ENCODE assay signal across 13 cellular contexts in the genomic region with DNA sequence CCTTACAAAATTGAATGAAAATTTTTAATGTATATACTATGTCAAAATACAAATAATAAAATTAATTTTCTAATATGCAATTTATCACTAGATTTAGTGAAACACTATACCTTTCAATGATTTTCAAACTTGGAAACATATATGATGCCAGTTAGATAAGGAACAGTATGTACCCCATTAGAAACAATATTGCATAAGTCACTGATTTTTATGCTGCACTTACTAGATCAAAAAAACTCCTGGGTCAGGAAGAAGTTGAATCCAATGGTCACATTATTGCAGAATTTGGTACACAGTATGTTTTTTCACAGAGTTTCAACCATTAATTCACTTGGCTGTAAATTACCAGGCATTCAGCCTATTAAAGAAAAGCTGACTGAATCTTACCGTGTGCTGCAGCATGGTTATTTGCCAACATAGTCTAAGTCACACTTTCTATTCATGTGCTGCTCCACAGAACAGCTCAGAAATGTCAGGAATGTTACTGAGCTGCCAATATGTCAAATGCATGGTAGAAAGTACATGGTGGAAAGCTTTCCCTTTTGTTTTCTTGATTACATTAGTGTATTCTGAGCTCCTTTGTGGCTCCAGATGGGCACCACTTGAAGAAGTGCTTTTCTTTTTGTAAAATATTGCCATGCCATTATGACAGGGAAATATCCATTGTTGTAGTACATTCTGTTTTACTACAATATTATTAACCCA. TPM values are rescaled to one million over a fixed set of nuclear protein-coding genes. Genes with fewer than 3 reads are reported as not detected.
DNase-seq lines count a peak whose midpoint lies in the region; ATAC-seq, FAIRE-seq and TF ChIP-seq lines count a peak whose summit lies in the region.
"Had no signal": no experiment of that assay in that cellular context is flagged by ENCODE, and none has a peak within 500 bp of the region (broad histone marks: within the 10 kb centered on the region; RNA-seq: fewer than 3 reads in every experiment).

No MANE protein-coding gene starts in this region.

- H3K79me2 ChIP-seq in GM23338 (replicated peaks; ENCODE audit: insufficient read depth) (no peaks in the 10 kb centered on the region), astrocyte (ENCODE audit: insufficient read depth, low read length) (no peaks in the 10 kb centered on the region)

- H2AFZ ChIP-seq in GM23338 (no peak overlapping the region), astrocyte (ENCODE audit: low read depth, low read length) (no peak overlapping the region)

- peaks cover 3% of the 10 kb centered on the region; the same call in 1 of the 2 replicates for H3K9me2 ChIP-seq in GM23338 (ENCODE audit: insufficient read depth)

- no peaks in the 10 kb centered on the region for H4K20me1 ChIP-seq in GM23338 (replicated peaks; ENCODE audit: insufficient read depth)
- H4K20me1 ChIP-seq in astrocyte (ENCODE audit: insufficient read depth, low read length), result no peaks in the 10 kb centered on the region

- whole genome bisulfite sequencing in heart left ventricle, 4 donors, result 11 to 14% (median 13%) methylated on average over 1 of the region's 1 CpG

- no peaks in the 10 kb centered on the region for H3K4me1 ChIP-seq in GM23338 (ENCODE audit: insufficient read depth)
- peaks cover 3% of the 10 kb centered on the region for H3K4me1 ChIP-seq in astrocyte (ENCODE audit: insufficient read depth, low read length)
- peaks cover 0 to 19% (median 4%) of the 10 kb centered on the region in 12 donors for H3K4me1 ChIP-seq in heart left ventricle

- H3F3A ChIP-seq in GM23338 (replicated peaks; ENCODE audit: low read depth), result no peaks in the 10 kb centered on the region

- DNase-seq in GM23338 (ENCODE audit: low spot score) (peak; percentile 44), astrocyte (ENCODE audit: low read depth) (peak; percentile 88), heart left ventricle (no peak), renal cortical epithelial cell (ENCODE audit: low read depth) (peak; percentile 92), NCI-H146 treated with DMSO at 0.1 percent for 48 hours (lab: John Stamatoyannopoulos, UW; ENCODE audit: unreplicated experiment) (no peak)
- DNase-seq in stimulated activated CD4-positive, alpha-beta T cell treated with anti-CD3 and anti-CD28 coated beads, Interleukin-2, amount 100 ng/mL, for 24 hours, result no peak
- no peak for DNase-seq in stimulated activated naive CD8-positive, alpha-beta T cell treated with anti-CD3 and anti-CD28 coated beads, Interleukin-15, amount 100 ng/mL, for 72 hours
- DNase-seq in activated T-cell treated with anti-CD3 and anti-CD28 coated beads, Interleukin-2, amount 50 U/mL, for 24 hours, result no peak
- DNase-seq: activated CD4-positive, alpha-beta T cell treated with anti-CD3 and anti-CD28 coated beads for 48 hours; head of caudate nucleus; NCI-H187 had no signal

- H3K9me3 Mint-ChIP-seq in GM23338 (peaks cover 11% of the 10 kb centered on the region), astrocyte (ENCODE audit: unreplicated experiment) (peaks cover 2% of the 10 kb centered on the region)
- H3K9me3 Mint-ChIP-seq in stimulated activated naive CD8-positive, alpha-beta T cell treated with anti-CD3 and anti-CD28 coated beads, Interleukin-15, amount 100 ng/mL, for 72 hours, result no peaks in the 10 kb centered on the region
- H3K9me3 Mint-ChIP-seq in activated T-cell treated with anti-CD3 and anti-CD28 coated beads, Interleukin-2, amount 50 U/mL, for 24 hours, result no peaks in the 10 kb centered on the region
- H3K9me3 Mint-ChIP-seq: neural crest cell had no signal

- H3K36me3 Mint-ChIP-seq in GM23338 (ENCODE audit: low read depth), result peaks cover 3% of the 10 kb centered on the region; the same call in 1 of the 3 replicates
- H3K36me3 Mint-ChIP-seq in astrocyte (ENCODE audit: low read depth, unreplicated experiment), result peaks cover 2% of the 10 kb centered on the region
- H3K36me3 Mint-ChIP-seq in activated T-cell treated with anti-CD3 and anti-CD28 coated beads, Interleukin-2, amount 50 U/mL, for 24 hours (ENCODE audit: low read depth), result no peaks in the 10 kb centered on the region
- H3K36me3 Mint-ChIP-seq: activated naive CD8-positive, alpha-beta T cell had no signal

- H3K9me3 ChIP-seq in astrocyte (ENCODE audit: insufficient read depth, low read depth, low read length) (no peaks in the 10 kb centered on the region), heart left ventricle (no peaks in the 10 kb centered on the region)

- H3K36me3 ChIP-seq in GM23338 (ENCODE audit: insufficient read depth), result no peaks in the 10 kb centered on the region
- H3K36me3 ChIP-seq in astrocyte (ENCODE audit: insufficient read depth, low read length), result no peaks in the 10 kb centered on the region
- no peaks in the 10 kb centered on the region for H3K36me3 ChIP-seq in heart left ventricle

- peaks cover 1% of the 10 kb centered on the region for H3K27me3 Mint-ChIP-seq in GM23338 (ENCODE audit: insufficient read depth, low read depth, poor library complexity)
- no peaks in the 10 kb centered on the region for H3K27me3 Mint-ChIP-seq in astrocyte (ENCODE audit: low read depth, unreplicated experiment)
- no peaks in the 10 kb centered on the region for H3K27me3 Mint-ChIP-seq in stimulated activated naive CD8-positive, alpha-beta T cell treated with anti-CD3 and anti-CD28 coated beads, Interleukin-15, amount 100 ng/mL, for 72 hours
- peaks cover 2% of the 10 kb centered on the region for H3K27me3 Mint-ChIP-seq in activated T-cell treated with anti-CD3 and anti-CD28 coated beads, Interleukin-2, amount 50 U/mL, for 24 hours
- H3K27me3 Mint-ChIP-seq: activated naive CD8-positive, alpha-beta T cell had no signal

- no peak overlapping the region for H3K4me3 Mint-ChIP-seq in GM23338
- H3K4me3 Mint-ChIP-seq in astrocyte (ENCODE audit: unreplicated experiment), result no peak overlapping the region
- H3K4me3 Mint-ChIP-seq in stimulated activated naive CD8-positive, alpha-beta T cell treated with anti-CD3 and anti-CD28 coated beads, Interleukin-15, amount 100 ng/mL, for 72 hours, result no peak overlapping the region
- no peak overlapping the region for H3K4me3 Mint-ChIP-seq in activated T-cell treated with anti-CD3 and anti-CD28 coated beads, Interleukin-2, amount 50 U/mL, for 24 hours
- H3K4me3 Mint-ChIP-seq: activated naive CD8-positive, alpha-beta T cell; neural crest cell had no signal

- TF ChIP-seq POLR2A in heart left ventricle (IDR thresholded peaks at IDR 0.05), result no peak

- ATAC-seq in GM23338 (peak; percentile 55), heart left ventricle (peak; percentile 77 to 88 (median 86))
- ATAC-seq in stimulated activated naive CD8-positive, alpha-beta T cell treated with anti-CD3 and anti-CD28 coated beads, Interleukin-15, amount 100 ng/mL, for 72 hours, result no peak

- H3K9ac ChIP-seq in astrocyte (ENCODE audit: low read length), result no peak overlapping the region

- FAIRE-seq in astrocyte (lab: Jason Lieb, UNC), result peak; percentile 98

- intact Hi-C loops in heart left ventricle (cut with DNase I), result loop anchor here in 5 of 10 donors (5.0 to 10.0 kb wide), 4 partner anchors 299 to 509 kb away; no protein-coding TSS in a partner anchor

- H3K27me3 ChIP-seq in GM23338 (ENCODE audit: insufficient read depth), result no peaks in the 10 kb centered on the region
- no peaks in the 10 kb centered on the region for H3K27me3 ChIP-seq in astrocyte (ENCODE audit: insufficient read depth, low read length)
- no peaks in the 10 kb centered on the region for H3K27me3 ChIP-seq in heart left ventricle

- TF ChIP-seq CTCF in GM23338 (conservative IDR thresholded peaks at IDR 0.05; ENCODE audit: low read depth in 2 of 2) (no peak), astrocyte (IDR thresholded peaks at IDR 0.05; ENCODE audit: insufficient read depth, low read depth, low read length) (no peak), heart left ventricle (IDR thresholded peaks at IDR 0.05) (no peak)

- no peak overlapping the region for H3K27ac Mint-ChIP-seq in GM23338
- peak overlapping the region; percentile 13 for H3K27ac Mint-ChIP-seq in astrocyte (ENCODE audit: unreplicated experiment)
- H3K27ac Mint-ChIP-seq in stimulated activated naive CD8-positive, alpha-beta T cell treated with anti-CD3 and anti-CD28 coated beads, Interleukin-15, amount 100 ng/mL, for 72 hours, result no peak overlapping the region
- H3K27ac Mint-ChIP-seq in activated T-cell treated with anti-CD3 and anti-CD28 coated beads, Interleukin-2, amount 50 U/mL, for 24 hours, result no peak overlapping the region
- H3K27ac Mint-ChIP-seq: activated naive CD8-positive, alpha-beta T cell had no signal

- H3K4me1 Mint-ChIP-seq in GM23338 (peaks cover 5% of the 10 kb centered on the region; the same call in 2 of the 3 replicates), astrocyte (ENCODE audit: low read depth, unreplicated experiment) (peaks cover 34% of the 10 kb centered on the region)
- no peaks in the 10 kb centered on the region for H3K4me1 Mint-ChIP-seq in stimulated activated naive CD8-positive, alpha-beta T cell treated with anti-CD3 and anti-CD28 coated beads, Interleukin-15, amount 100 ng/mL, for 72 hours
- H3K4me1 Mint-ChIP-seq in activated T-cell treated with anti-CD3 and anti-CD28 coated beads, Interleukin-2, amount 50 U/mL, for 24 hours (ENCODE audit: low read depth), result peaks cover 4% of the 10 kb centered on the region

- H3K4me3 ChIP-seq in GM23338, result no peak overlapping the region
- H3K4me3 ChIP-seq in astrocyte (ENCODE audit: insufficient read depth, low read depth, low read length), result peak overlapping the region; percentile 5
- peak overlapping the region in 1 of 12 donors; percentile 1 for H3K4me3 ChIP-seq in heart left ventricle

- H3K27ac ChIP-seq in GM23338 (ENCODE audit: low read depth) (no peak overlapping the region), astrocyte (ENCODE audit: low read depth, low read length) (peak overlapping the region; percentile 7), heart left ventricle (peak overlapping the region; percentile 11 to 84 (median 62))

- no peak overlapping the region for H3K4me2 ChIP-seq in GM23338
- H3K4me2 ChIP-seq in astrocyte (ENCODE audit: low read length), result peak overlapping the region; percentile 61

TF ChIP-seq in GM23338, 12 proteins besides CTCF, POLR2A, EP300 and RAD21 (continues in another document):
- TF ChIP-seq CREB1 (CRISPR knock-in tag; IDR thresholded peaks at IDR 0.05; ENCODE audit: low read depth) (no peak), EZH2 (IDR thresholded peaks at IDR 0.05; ENCODE audit: low read depth, unreplicated experiment) (no peak), STAT1 (IDR thresholded peaks at IDR 0.05; ENCODE audit: unreplicated experiment) (no peak), ZNF331 (CRISPR knock-in tag; IDR thresholded peaks at IDR 0.05; ENCODE audit: low read depth) (no peak)

RNA-seq across cellular contexts. Expression of gene PRR16, which starts 9.9 kb away (rescaled TPM):
- 0.62 and 1.0 TPM in 2 replicates for total RNA-seq in GM23338 (2014; rRNA removed; shearing (Covaris generic))
- 0.64 and 1.7 TPM in 2 replicates for polyA plus RNA-seq in GM23338 (2016; fragmentation: Nextera tagmentation; extraction: Ambion mirVana)
- 8.8 and 9.1 TPM in 2 replicates for total RNA-seq in astrocyte
- total RNA-seq in heart left ventricle, result 10 to 100 TPM in 3 of 9 donors, 1 to 10 TPM in 6; 4.7 to 18.8 (median 9.0) TPM
- polyA plus RNA-seq in heart left ventricle, result 1 to 10 TPM; 4.0 to 5.2 TPM
- 0.35 and 0.70 TPM in 2 replicates for total RNA-seq in renal cortical epithelial cell
- total RNA-seq: neural crest cell had no signal

Comparison
In these comparisons a context has a peak if more than half of its experiments do, and no peak if none do; other contexts are left out.
1. DNase-seq: peak in GM23338 (single experiment), astrocyte (single experiment) and renal cortical epithelial cell (single experiment); none in heart left ventricle (0 of 5), NCI-H146 treated with DMSO at 0.1 percent for 48 hours (single experiment), stimulated activated CD4-positive, alpha-beta T cell treated with anti-CD3 and anti-CD28 coated beads, Interleukin-2, amount 100 ng/mL, for 24 hours (0 of 2), stimulated activated naive CD8-positive, alpha-beta T cell treated with anti-CD3 and anti-CD28 coated beads, Interleukin-15, amount 100 ng/mL, for 72 hours (0 of 2) and activated T-cell treated with anti-CD3 and anti-CD28 coated beads, Interleukin-2, amount 50 U/mL, for 24 hours (single experiment).